In the genomic region with DNA sequence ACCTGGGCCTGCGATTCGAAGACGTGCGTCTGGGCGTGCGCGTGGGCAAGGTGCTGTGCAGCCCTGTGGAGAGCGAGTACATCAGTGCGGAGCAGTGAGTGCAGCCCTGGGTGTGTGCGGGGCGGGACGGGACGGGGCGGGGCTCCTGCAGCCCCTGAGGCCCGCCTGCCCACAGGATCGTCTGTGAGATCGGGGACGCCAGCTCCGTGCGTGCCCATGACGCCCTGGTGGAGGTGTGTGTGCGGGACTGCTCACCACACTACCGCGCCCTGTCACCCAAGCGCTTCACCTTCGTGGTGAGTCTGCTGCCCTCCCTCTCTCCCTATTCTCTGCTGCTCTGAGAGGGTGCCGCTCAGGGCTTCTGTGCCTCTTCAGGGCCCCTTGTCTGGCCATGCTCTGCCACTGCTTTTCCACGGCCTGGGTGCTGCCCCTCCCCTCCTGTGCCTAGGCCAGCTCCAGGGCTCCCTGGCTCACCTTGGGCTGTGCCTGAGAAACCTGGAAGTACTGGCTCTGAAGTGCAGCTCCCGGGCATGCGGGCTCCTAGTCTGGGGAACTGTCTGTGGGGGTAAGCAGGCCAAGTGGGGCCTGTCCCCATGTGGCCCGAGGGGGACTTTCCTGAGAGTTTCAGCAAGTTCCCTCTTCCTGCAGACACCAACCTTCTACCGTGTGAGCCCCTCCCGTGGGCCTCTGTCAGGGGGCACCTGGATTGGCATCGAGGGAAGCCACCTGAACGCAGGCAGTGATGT, we compare ENCODE assay signal across 1 cellular context.
A peak's percentile ranks its signal among the peaks of the same experiment; 100 is the strongest.
TF ChIP-seq lines count a peak whose summit lies in the region.

No MANE protein-coding gene starts in this region.

TF ChIP-seq in GM12878, 131 proteins besides CTCF, POLR2A, EP300 and RAD21 (continued from another document):
- TF ChIP-seq, protein P1, sequence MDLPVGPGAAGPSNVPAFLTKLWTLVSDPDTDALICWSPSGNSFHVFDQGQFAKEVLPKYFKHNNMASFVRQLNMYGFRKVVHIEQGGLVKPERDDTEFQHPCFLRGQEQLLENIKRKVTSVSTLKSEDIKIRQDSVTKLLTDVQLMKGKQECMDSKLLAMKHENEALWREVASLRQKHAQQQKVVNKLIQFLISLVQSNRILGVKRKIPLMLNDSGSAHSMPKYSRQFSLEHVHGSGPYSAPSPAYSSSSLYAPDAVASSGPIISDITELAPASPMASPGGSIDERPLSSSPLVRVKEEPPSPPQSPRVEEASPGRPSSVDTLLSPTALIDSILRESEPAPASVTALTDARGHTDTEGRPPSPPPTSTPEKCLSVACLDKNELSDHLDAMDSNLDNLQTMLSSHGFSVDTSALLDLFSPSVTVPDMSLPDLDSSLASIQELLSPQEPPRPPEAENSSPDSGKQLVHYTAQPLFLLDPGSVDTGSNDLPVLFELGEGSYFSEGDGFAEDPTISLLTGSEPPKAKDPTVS (IDR thresholded peaks at IDR 0.05; ENCODE audit: low read depth, low read length), result no peak
- no peak for TF ChIP-seq SUPT20H (IDR thresholded peaks at IDR 0.05; ENCODE audit: borderline replicate concordance, control insufficient read depth, low read depth, low read length)
- no peak for TF ChIP-seq NR2C2 (IDR thresholded peaks at IDR 0.05; ENCODE audit: borderline replicate concordance, control insufficient read depth, insufficient read length, low read depth)
- TF ChIP-seq HCFC1 (IDR thresholded peaks at IDR 0.05; ENCODE audit: low read length), result no peak
- TF ChIP-seq NRF1 (conservative IDR thresholded peaks at IDR 0.05; ENCODE audit: low read depth, low read length), result no peak
- no peak for TF ChIP-seq TAF1 (IDR thresholded peaks at IDR 0.05; ENCODE audit: borderline replicate concordance, low read depth, low read length)
- TF ChIP-seq EED (IDR thresholded peaks at IDR 0.05; ENCODE audit: low read depth), result peak; percentile 45; the same call in 1 of the 2 replicates
- no peak for TF ChIP-seq MTA3 (IDR thresholded peaks at IDR 0.05; ENCODE audit: borderline replicate concordance, low read length)
- peak; percentile 62; the same call in 1 of the 2 replicates for TF ChIP-seq IKZF1 (conservative IDR thresholded peaks at IDR 0.05)
- no peak for TF ChIP-seq RUNX3 (IDR thresholded peaks at IDR 0.05; ENCODE audit: low read length)
- TF ChIP-seq ZNF217 (IDR thresholded peaks at IDR 0.05), result no peak
